In the genomic region with DNA sequence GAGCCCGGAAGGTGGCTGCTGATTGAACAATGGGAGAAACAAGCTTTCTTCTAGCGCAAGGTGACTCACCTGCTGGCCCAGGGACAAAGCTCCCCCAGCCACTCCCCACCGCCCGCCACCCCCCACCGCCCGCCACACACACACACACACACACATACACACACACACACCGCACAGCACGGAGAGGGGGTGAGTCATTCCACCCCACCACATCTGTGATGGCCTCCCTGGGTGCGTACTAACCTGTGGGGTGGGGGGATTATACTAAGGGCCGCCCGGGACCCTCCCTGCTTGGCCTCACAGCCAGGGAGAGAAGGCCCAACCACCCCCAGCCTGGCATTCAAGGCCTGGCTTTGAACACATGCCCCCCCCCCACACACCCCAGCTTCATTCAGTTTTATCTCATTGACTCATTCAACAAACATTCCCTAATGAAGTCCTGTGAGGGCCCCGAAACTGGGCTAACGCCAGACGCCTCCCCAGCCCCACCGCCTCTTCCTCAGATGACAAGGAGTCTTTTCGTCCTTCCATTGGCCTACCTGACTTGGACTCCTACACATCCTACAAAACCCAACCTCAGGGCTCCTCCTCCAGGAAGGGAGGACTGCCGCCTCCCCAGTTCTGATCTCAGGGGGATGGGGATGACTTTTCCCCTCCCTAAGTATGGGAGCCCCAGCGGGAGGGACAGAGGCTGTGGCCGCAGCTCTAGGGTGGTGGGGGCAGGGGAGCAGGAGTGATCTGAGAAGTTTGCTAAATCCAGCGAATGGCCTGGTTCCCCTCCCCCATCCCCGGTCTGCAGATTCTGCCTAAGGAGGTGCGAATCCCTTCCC, we compare ENCODE assay signal across 8 cellular contexts. TPM values are rescaled to one million over a fixed set of nuclear protein-coding genes. Genes with fewer than 3 reads are reported as not detected.
A peak's percentile ranks its signal among the peaks of the same experiment; 100 is the strongest.
DNase-seq lines count a peak whose midpoint lies in the region; TF ChIP-seq lines count a peak whose summit lies in the region.

No MANE protein-coding gene starts in this region.

- peak overlapping the region; percentile 17 for H3K4me2 ChIP-seq in skeletal muscle satellite cell (ENCODE audit: low read length)

- peak overlapping the region; percentile 39 for H3K4me3 ChIP-seq in effector memory CD4-positive, alpha-beta T cell (ENCODE audit: insufficient read depth, low read depth, low read length, poor library complexity, severe bottlenecking)
- H3K4me3 ChIP-seq in skeletal muscle satellite cell (ENCODE audit: low read length) = no peak overlapping the region

- TF ChIP-seq CTCF in GM20000 (IDR thresholded peaks at IDR 0.05; ENCODE audit: extremely low read depth, missing control alignments) = no peak

- H3K27ac Mint-ChIP-seq in T-helper 2 cell treated with Interferon-gamma antibody and Interleukin-4, amounts not matched to agents 5 μg/mL and 100 μg/mL, for 36 hours = peak overlapping the region; percentile 17

- H3K27me3 ChIP-seq in effector memory CD4-positive, alpha-beta T cell (replicated peaks; ENCODE audit: control insufficient read depth, insufficient read depth, low read length, poor library complexity, severe bottlenecking) = peaks cover 69% of the 10 kb centered on the region
- peaks cover 72% of the 10 kb centered on the region for H3K27me3 ChIP-seq in skeletal muscle satellite cell (ENCODE audit: control insufficient read depth, insufficient read depth, low read length)

- no peaks in the 10 kb centered on the region for H3K36me3 Mint-ChIP-seq in T-helper 2 cell treated with Interferon-gamma antibody and Interleukin-4, amounts not matched to agents 5 μg/mL and 100 μg/mL, for 36 hours (ENCODE audit: low read depth)

- DNase-seq in GM20000 (ENCODE audit: low spot score) (peak; percentile 76), NCI-H146 treated with DMSO at 0.1 percent for 48 hours (lab: John Stamatoyannopoulos, UW; ENCODE audit: unreplicated experiment) (no peak), head of caudate nucleus (no peak), NCI-H1105 (lab: John Stamatoyannopoulos, UW) (no peak)
- no peak for DNase-seq in T-helper 2 cell treated with Interferon-gamma antibody and Interleukin-4, amounts not matched to agents 5 μg/mL and 100 μg/mL, for 36 hours (ENCODE audit: low spot score)
- peak in 2 of 3 donors; percentile 8 to 25 for DNase-seq in effector memory CD4-positive, alpha-beta T cell
- DNase-seq in NK-92 treated with Interleukin-12 subunit alpha and Interleukin-12 subunit beta, amount 100 ng/mL, for 24 hours (lab: John Stamatoyannopoulos, UW) = no peak

- peaks cover 54% of the 10 kb centered on the region for H3K27me3 Mint-ChIP-seq in T-helper 2 cell treated with Interferon-gamma antibody and Interleukin-4, amounts not matched to agents 5 μg/mL and 100 μg/mL, for 36 hours (ENCODE audit: low read depth)

- no peaks in the 10 kb centered on the region for H3K36me3 ChIP-seq in effector memory CD4-positive, alpha-beta T cell (ENCODE audit: control insufficient read depth, insufficient read depth, low read length)
- H3K36me3 ChIP-seq in skeletal muscle satellite cell (ENCODE audit: insufficient read depth, low read length) = no peaks in the 10 kb centered on the region

- no peaks in the 10 kb centered on the region for H3K9me3 Mint-ChIP-seq in T-helper 2 cell treated with Interferon-gamma antibody and Interleukin-4, amounts not matched to agents 5 μg/mL and 100 μg/mL, for 36 hours

- H3K9me3 ChIP-seq in effector memory CD4-positive, alpha-beta T cell (ENCODE audit: control insufficient read depth, low read length) = no peaks in the 10 kb centered on the region
- no peaks in the 10 kb centered on the region for H3K9me3 ChIP-seq in skeletal muscle satellite cell (replicated peaks; ENCODE audit: low read length)

- H3K4me3 Mint-ChIP-seq in T-helper 2 cell treated with Interferon-gamma antibody and Interleukin-4, amounts not matched to agents 5 μg/mL and 100 μg/mL, for 36 hours = peak overlapping the region; percentile 64

- no peak overlapping the region for H3K27ac ChIP-seq in effector memory CD4-positive, alpha-beta T cell (ENCODE audit: insufficient read depth, low read length, poor library complexity, severe bottlenecking)

- peaks cover 34% of the 10 kb centered on the region for H3K4me1 ChIP-seq in effector memory CD4-positive, alpha-beta T cell (ENCODE audit: control insufficient read depth, insufficient read depth, low read length, poor library complexity, severe bottlenecking)
- H3K4me1 ChIP-seq in skeletal muscle satellite cell (ENCODE audit: control insufficient read depth, insufficient read depth, low read length) = peaks cover 17% of the 10 kb centered on the region

- no peak overlapping the region for H3K9ac ChIP-seq in skeletal muscle satellite cell (ENCODE audit: low read depth, low read length)

- intact Hi-C loops in head of caudate nucleus (cut with DNase I) = no loop called here

- H3K4me1 Mint-ChIP-seq in T-helper 2 cell treated with Interferon-gamma antibody and Interleukin-4, amounts not matched to agents 5 μg/mL and 100 μg/mL, for 36 hours (ENCODE audit: low read depth) = peaks cover 9% of the 10 kb centered on the region

RNA-seq across cellular contexts. Expression of gene ONECUT3, which starts 5.8 kb away (rescaled TPM):
- not detected in 2 replicates for total RNA-seq in skeletal muscle satellite cell (2012; rRNA removed)

Comparison
In these comparisons a context has a peak if more than half of its experiments do, and no peak if none do; other contexts are left out.
1. DNase-seq: peak in GM20000 (single experiment) and effector memory CD4-positive, alpha-beta T cell (2 of 3); none in T-helper 2 cell treated with Interferon-gamma antibody and Interleukin-4, amounts not matched to agents 5 μg/mL and 100 μg/mL, for 36 hours (single experiment), NCI-H146 treated with DMSO at 0.1 percent for 48 hours (single experiment), NK-92 treated with Interleukin-12 subunit alpha and Interleukin-12 subunit beta, amount 100 ng/mL, for 24 hours (single experiment), head of caudate nucleus (0 of 42) and NCI-H1105 (single experiment).